1 cellular context compared by ENCODE assay signal in the genomic region with DNA sequence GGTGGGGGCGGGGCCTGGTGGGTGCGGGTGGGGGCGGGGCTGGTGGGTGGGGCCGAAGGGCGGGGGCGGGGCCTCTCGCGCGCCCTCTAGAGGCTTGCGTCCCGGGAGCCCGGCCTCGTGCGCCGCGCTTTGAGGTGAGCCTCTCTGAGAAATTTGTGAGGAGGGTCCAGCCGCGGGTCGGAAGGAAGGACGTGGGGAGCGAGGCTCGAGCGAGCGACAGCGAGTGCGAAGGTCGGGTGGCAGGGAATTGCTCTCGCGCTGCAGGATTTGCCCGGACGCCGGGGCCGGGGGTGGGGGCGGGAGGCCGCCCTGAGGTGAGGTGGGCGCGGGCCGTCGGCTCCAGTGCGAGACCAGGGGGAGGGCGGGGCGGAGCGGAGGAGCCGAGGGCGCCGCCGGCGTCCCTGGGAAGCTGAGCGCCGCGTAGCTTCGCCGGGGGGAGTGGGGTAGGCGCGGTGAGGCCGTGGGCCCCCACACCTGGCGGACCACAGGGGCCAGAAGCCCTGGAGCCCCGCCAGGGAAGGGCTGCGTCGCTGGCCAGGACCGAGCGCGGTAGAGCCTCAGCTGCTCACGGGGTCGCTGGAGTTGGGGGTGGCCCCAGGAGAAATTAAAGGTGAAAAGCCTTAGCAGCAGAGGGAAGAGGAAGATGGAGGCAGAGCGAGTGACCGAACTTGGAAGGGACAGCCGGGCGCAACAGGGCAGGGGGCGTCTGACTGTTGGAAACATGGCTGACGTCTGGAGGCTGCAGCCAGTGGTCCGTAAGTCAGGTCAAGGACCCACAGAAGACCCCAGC.
TF ChIP-seq lines count a peak whose summit lies in the region.

No MANE protein-coding gene starts in this region.

TF ChIP-seq in K562, 482 proteins besides CTCF, POLR2A, EP300 and RAD21 (continued from another document):
- no peak for TF ChIP-seq ZFP36 (IDR thresholded peaks at IDR 0.05; ENCODE audit: low read depth, low read length, partially characterized antibody)
- 0 out of 2 replicates have a peak, but pooled peaks have one; percentile 15 for TF ChIP-seq SMARCE1 (IDR thresholded peaks at IDR 0.05)
- TF ChIP-seq, protein P1, sequence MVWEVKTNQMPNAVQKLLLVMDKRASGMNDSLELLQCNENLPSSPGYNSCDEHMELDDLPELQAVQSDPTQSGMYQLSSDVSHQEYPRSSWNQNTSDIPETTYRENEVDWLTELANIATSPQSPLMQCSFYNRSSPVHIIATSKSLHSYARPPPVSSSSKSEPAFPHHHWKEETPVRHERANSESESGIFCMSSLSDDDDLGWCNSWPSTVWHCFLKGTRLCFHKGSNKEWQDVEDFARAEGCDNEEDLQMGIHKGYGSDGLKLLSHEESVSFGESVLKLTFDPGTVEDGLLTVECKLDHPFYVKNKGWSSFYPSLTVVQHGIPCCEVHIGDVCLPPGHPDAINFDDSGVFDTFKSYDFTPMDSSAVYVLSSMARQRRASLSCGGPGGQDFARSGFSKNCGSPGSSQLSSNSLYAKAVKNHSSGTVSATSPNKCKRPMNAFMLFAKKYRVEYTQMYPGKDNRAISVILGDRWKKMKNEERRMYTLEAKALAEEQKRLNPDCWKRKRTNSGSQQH (CRISPR knock-in tag; IDR thresholded peaks at IDR 0.05) = 0 out of 2 replicates have a peak, but pooled peaks have one; percentile 15
- TF ChIP-seq HMG20A (CRISPR knock-in tag; conservative IDR thresholded peaks at IDR 0.05) = no peak
- no peak for TF ChIP-seq MIER1 (IDR thresholded peaks at IDR 0.05; ENCODE audit: low read depth)
- TF ChIP-seq, protein P2, sequence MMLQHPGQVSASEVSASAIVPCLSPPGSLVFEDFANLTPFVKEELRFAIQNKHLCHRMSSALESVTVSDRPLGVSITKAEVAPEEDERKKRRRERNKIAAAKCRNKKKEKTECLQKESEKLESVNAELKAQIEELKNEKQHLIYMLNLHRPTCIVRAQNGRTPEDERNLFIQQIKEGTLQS (IDR thresholded peaks at IDR 0.05) = no peak
- TF ChIP-seq, protein P2 (CRISPR knock-in tag; conservative IDR thresholded peaks at IDR 0.05) = no peak
- peak; percentile 59 for TF ChIP-seq POLR2B (IDR thresholded peaks at IDR 0.05; ENCODE audit: low read depth, partially characterized antibody)
- TF ChIP-seq ZNF707 (CRISPR knock-in tag; conservative IDR thresholded peaks at IDR 0.05) = no peak
- no peak for TF ChIP-seq HDAC8 (tag; IDR thresholded peaks at IDR 0.05)
- no peak for TF ChIP-seq HSF4 (CRISPR knock-in tag; IDR thresholded peaks at IDR 0.05; ENCODE audit: borderline replicate concordance)
- TF ChIP-seq NFRKB (IDR thresholded peaks at IDR 0.05; ENCODE audit: low read depth) = 0 out of 2 replicates have a peak, but pooled peaks have one; percentile 30
- TF ChIP-seq, protein P3, sequence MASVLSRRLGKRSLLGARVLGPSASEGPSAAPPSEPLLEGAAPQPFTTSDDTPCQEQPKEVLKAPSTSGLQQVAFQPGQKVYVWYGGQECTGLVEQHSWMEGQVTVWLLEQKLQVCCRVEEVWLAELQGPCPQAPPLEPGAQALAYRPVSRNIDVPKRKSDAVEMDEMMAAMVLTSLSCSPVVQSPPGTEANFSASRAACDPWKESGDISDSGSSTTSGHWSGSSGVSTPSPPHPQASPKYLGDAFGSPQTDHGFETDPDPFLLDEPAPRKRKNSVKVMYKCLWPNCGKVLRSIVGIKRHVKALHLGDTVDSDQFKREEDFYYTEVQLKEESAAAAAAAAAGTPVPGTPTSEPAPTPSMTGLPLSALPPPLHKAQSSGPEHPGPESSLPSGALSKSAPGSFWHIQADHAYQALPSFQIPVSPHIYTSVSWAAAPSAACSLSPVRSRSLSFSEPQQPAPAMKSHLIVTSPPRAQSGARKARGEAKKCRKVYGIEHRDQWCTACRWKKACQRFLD (CRISPR knock-in tag; IDR thresholded peaks at IDR 0.05) = no peak; the same call in 1 of the 2 replicates
- TF ChIP-seq ZNF41 (CRISPR knock-in tag; conservative IDR thresholded peaks at IDR 0.05) = no peak
- TF ChIP-seq, protein P4, sequence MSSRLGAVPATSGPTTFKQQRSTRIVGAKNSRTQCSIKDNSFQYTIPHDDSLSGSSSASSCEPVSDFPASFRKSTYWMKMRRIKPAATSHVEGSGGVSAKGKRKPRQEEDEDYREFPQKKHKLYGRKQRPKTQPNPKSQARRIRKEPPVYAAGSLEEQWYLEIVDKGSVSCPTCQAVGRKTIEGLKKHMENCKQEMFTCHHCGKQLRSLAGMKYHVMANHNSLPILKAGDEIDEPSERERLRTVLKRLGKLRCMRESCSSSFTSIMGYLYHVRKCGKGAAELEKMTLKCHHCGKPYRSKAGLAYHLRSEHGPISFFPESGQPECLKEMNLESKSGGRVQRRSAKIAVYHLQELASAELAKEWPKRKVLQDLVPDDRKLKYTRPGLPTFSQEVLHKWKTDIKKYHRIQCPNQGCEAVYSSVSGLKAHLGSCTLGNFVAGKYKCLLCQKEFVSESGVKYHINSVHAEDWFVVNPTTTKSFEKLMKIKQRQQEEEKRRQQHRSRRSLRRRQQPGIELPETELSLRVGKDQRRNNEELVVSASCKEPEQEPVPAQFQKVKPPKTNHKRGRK (tag; IDR thresholded peaks at IDR 0.05) = no peak
- no peak for TF ChIP-seq EZH2 (IDR thresholded peaks at IDR 0.05; ENCODE audit: borderline replicate concordance, low read depth, low read length)
- no peak for TF ChIP-seq ILF3 (IDR thresholded peaks at IDR 0.05; ENCODE audit: borderline replicate concordance)
- TF ChIP-seq POLR3G (IDR thresholded peaks at IDR 0.05; ENCODE audit: extremely low read depth, insufficient read length, insufficient replicate concordance) = no peak
- peak; percentile 67; the same call in 1 of the 2 replicates for TF ChIP-seq POLR2AphosphoS5 (IDR thresholded peaks at IDR 0.05; ENCODE audit: control insufficient read depth, insufficient read depth, low read depth, low read length)
- no peak for TF ChIP-seq ETS2 (tag; IDR thresholded peaks at IDR 0.05; ENCODE audit: borderline replicate concordance, poor library complexity, severe bottlenecking)
- no peak for TF ChIP-seq ZNF384 (IDR thresholded peaks at IDR 0.05; ENCODE audit: low read depth, low read length)
- no peak for TF ChIP-seq STAT5B (CRISPR knock-in tag; IDR thresholded peaks at IDR 0.05)
- TF ChIP-seq SRSF3 (IDR thresholded peaks at IDR 0.05; ENCODE audit: insufficient read depth, low read length) = no peak
- TF ChIP-seq, protein P5, sequence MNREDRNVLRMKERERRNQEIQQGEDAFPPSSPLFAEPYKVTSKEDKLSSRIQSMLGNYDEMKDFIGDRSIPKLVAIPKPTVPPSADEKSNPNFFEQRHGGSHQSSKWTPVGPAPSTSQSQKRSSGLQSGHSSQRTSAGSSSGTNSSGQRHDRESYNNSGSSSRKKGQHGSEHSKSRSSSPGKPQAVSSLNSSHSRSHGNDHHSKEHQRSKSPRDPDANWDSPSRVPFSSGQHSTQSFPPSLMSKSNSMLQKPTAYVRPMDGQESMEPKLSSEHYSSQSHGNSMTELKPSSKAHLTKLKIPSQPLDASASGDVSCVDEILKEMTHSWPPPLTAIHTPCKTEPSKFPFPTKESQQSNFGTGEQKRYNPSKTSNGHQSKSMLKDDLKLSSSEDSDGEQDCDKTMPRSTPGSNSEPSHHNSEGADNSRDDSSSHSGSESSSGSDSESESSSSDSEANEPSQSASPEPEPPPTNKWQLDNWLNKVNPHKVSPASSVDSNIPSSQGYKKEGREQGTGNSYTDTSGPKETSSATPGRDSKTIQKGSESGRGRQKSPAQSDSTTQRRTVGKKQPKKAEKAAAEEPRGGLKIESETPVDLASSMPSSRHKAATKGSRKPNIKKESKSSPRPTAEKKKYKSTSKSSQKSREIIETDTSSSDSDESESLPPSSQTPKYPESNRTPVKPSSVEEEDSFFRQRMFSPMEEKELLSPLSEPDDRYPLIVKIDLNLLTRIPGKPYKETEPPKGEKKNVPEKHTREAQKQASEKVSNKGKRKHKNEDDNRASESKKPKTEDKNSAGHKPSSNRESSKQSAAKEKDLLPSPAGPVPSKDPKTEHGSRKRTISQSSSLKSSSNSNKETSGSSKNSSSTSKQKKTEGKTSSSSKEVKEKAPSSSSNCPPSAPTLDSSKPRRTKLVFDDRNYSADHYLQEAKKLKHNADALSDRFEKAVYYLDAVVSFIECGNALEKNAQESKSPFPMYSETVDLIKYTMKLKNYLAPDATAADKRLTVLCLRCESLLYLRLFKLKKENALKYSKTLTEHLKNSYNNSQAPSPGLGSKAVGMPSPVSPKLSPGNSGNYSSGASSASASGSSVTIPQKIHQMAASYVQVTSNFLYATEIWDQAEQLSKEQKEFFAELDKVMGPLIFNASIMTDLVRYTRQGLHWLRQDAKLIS (CRISPR knock-in tag; IDR thresholded peaks at IDR 0.05) = peak; percentile 75; the same call in 1 of the 2 replicates
- no peak for TF ChIP-seq FOXK2 (conservative IDR thresholded peaks at IDR 0.05 in 1 of 2, IDR thresholded peaks at IDR 0.05 in 1 of 2; ENCODE audit: low read depth in 2 of 2)
- TF ChIP-seq SUPT5H (IDR thresholded peaks at IDR 0.05) = peak; percentile 73
- TF ChIP-seq ZC3H4 (CRISPR knock-in tag; IDR thresholded peaks at IDR 0.05; ENCODE audit: borderline replicate concordance) = no peak
- TF ChIP-seq EGR1 (conservative IDR thresholded peaks at IDR 0.05) = peak; percentile 79
- peak; percentile 24; the same call in 1 of the 2 replicates for TF ChIP-seq TOE1 (IDR thresholded peaks at IDR 0.05; ENCODE audit: borderline replicate concordance)
- no peak for TF ChIP-seq TOE1 (CRISPR knock-in tag; IDR thresholded peaks at IDR 0.05; ENCODE audit: borderline replicate concordance, low read depth)
- no peak for TF ChIP-seq ZC3H11A (IDR thresholded peaks at IDR 0.05; ENCODE audit: low read depth, low read length)
TF ChIP-seq in K562: peak in this region for 70.
